20 cellular contexts compared by ENCODE assay signal in the genomic region with DNA sequence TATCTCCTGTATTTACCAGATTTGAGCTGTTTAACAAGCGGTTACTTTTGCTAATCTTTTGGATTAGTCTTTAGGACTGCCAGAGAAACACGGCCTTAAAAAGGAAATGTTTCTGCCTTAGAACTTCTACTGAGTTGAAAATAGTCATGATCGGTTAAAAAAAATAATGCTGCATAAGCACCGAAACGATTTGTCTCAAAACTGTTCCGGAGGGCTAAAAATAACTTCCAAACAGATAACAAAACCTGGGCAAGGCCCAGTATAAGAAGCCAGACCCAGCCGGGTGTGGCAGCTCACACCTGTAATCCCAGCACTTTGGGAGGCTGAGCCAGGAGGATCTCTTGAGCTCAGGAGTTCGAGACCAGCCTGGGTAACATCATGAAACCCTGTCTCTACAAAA.
"Had no signal": no experiment of that assay in that cellular context is flagged by ENCODE, and none has a peak within 500 bp of the region (broad histone marks: within the 10 kb centered on the region; RNA-seq: fewer than 3 reads in every experiment).

No MANE protein-coding gene starts in this region.

- H3K36me3 Mint-ChIP-seq: neural progenitor cell, WTC11 had no signal

- H3K4me3 ChIP-seq: adrenal gland, colonic mucosa, esophagus muscularis mucosa, lung, neural progenitor cell, ovary, testis had no signal

- H3K9me3 Mint-ChIP-seq: activated CD4-positive, alpha-beta memory T cell treated with anti-CD3 and anti-CD28 coated beads, Interleukin-2, amount 10 ng/mL, durations not matched to agents 7 days and 5 days; activated T-cell treated with anti-CD3 and anti-CD28 coated beads, Interleukin-2, amount 50 U/mL, for 24 hours; neural progenitor cell; stimulated activated naive CD8-positive, alpha-beta T cell treated with anti-CD3 and anti-CD28 coated beads, Interleukin-15, amount 100 ng/mL, for 72 hours; WTC11 had no signal

- H3K27me3 ChIP-seq: adrenal gland, colonic mucosa, esophagus muscularis mucosa, neural progenitor cell, ovary, testis had no signal

- H3K4me1 Mint-ChIP-seq: activated CD4-positive, alpha-beta memory T cell treated with anti-CD3 and anti-CD28 coated beads, Interleukin-2, amount 10 ng/mL, durations not matched to agents 7 days and 5 days had no signal

- H3K4me1 ChIP-seq: colonic mucosa, neural progenitor cell had no signal

- H3K27ac ChIP-seq: adrenal gland, colonic mucosa, neural progenitor cell, ovary had no signal

- H3K27ac Mint-ChIP-seq: activated CD4-positive, alpha-beta memory T cell treated with anti-CD3 and anti-CD28 coated beads, Interleukin-2, amount 10 ng/mL, durations not matched to agents 7 days and 5 days; activated T-cell treated with anti-CD3 and anti-CD28 coated beads, Interleukin-2, amount 50 U/mL, for 24 hours; neural progenitor cell; stimulated activated naive CD8-positive, alpha-beta T cell treated with anti-CD3 and anti-CD28 coated beads, Interleukin-15, amount 100 ng/mL, for 72 hours; WTC11 had no signal

- ATAC-seq: stimulated activated naive CD8-positive, alpha-beta T cell treated with anti-CD3 and anti-CD28 coated beads, Interleukin-15, amount 100 ng/mL, for 72 hours; WTC11 had no signal

- H3K36me3 ChIP-seq: adrenal gland, colonic mucosa, esophagus muscularis mucosa, neural progenitor cell, ovary had no signal

- H3K9ac ChIP-seq: neural progenitor cell had no signal

- H3K27me3 Mint-ChIP-seq: activated CD4-positive, alpha-beta memory T cell treated with anti-CD3 and anti-CD28 coated beads, Interleukin-2, amount 10 ng/mL, durations not matched to agents 7 days and 5 days; activated T-cell treated with anti-CD3 and anti-CD28 coated beads, Interleukin-2, amount 50 U/mL, for 24 hours; stimulated activated naive CD8-positive, alpha-beta T cell treated with anti-CD3 and anti-CD28 coated beads, Interleukin-15, amount 100 ng/mL, for 72 hours had no signal

- H3K9me3 ChIP-seq: adrenal gland, colonic mucosa, esophagus muscularis mucosa, ovary, testis had no signal

- H3K4me2 ChIP-seq: neural progenitor cell had no signal

- H3K4me3 Mint-ChIP-seq: activated CD4-positive, alpha-beta memory T cell treated with anti-CD3 and anti-CD28 coated beads, Interleukin-2, amount 10 ng/mL, durations not matched to agents 7 days and 5 days; activated T-cell treated with anti-CD3 and anti-CD28 coated beads, Interleukin-2, amount 50 U/mL, for 24 hours; neural progenitor cell; stimulated activated naive CD8-positive, alpha-beta T cell treated with anti-CD3 and anti-CD28 coated beads, Interleukin-15, amount 100 ng/mL, for 72 hours; WTC11 had no signal

- DNase-seq: activated CD4-positive, alpha-beta memory T cell treated with anti-CD3 and anti-CD28 coated beads, Interleukin-2, amount 10 ng/mL, durations not matched to agents 7 days and 5 days; activated CD4-positive, alpha-beta T cell treated with anti-CD3 and anti-CD28 coated beads for 4 hours; activated effector memory CD4-positive, alpha-beta T cell treated with Interleukin-2 at 50 U/mL for 16 hours; activated naive CD4-positive, alpha-beta T cell treated with anti-CD3 and anti-CD28 coated beads, Interleukin-2, amount 50 U/mL, for 16 hours; activated T-cell treated with anti-CD3 and anti-CD28 coated beads, Interleukin-2, amount 50 U/mL, for 24 hours; adrenal gland; caudate nucleus; colonic mucosa; foreskin melanocyte; head of caudate nucleus; midbrain; ovary; small intestine; stimulated activated naive CD8-positive, alpha-beta T cell treated with anti-CD3 and anti-CD28 coated beads, Interleukin-15, amount 100 ng/mL, for 72 hours; T-helper 2 cell; testis had no signal
